In the genomic region with DNA sequence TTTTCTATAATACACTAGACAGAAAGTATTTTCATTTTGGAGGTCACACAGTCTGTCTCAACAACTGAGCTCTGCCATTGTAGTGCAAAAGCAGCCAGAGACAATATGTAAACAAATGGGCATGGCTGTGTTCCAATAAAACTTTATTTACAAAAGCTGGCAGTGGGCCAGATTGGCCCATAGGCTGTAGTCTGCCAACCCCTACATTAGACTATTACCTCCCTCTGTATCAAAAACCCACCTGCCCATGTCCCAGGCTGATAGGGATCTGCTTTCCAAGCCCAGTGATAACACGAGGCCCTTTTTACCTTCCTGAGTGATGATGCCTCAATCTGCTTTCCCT, we compare ENCODE assay signal across 23 cellular contexts.
"Had no signal": no experiment of that assay in that cellular context is flagged by ENCODE, and none has a peak within 500 bp of the region (broad histone marks: within the 10 kb centered on the region; RNA-seq: fewer than 3 reads in every experiment).

No MANE protein-coding gene starts in this region.

- H3K4me3 ChIP-seq: ascending aorta, coronary artery, gastrocnemius medialis, heart right ventricle, ovary, psoas muscle, testis had no signal

- ATAC-seq: gastrocnemius medialis; heart right ventricle; left ventricle myocardium superior; psoas muscle; right cardiac atrium; stimulated activated memory B cell treated with anti-CD40 and anti-IgM and Interleukin-4, amounts not matched to agents 10 μg/mL and 1 μg/mL and 100 μg/mL, for 72 hours had no signal

- H3K36me3 ChIP-seq: ascending aorta, gastrocnemius medialis, heart right ventricle, ovary had no signal

- H3K27ac ChIP-seq: ascending aorta, coronary artery, gastrocnemius medialis, heart right ventricle, ovary, psoas muscle, testis, VCaP had no signal

- H3K27me3 ChIP-seq: ascending aorta, gastrocnemius medialis, ovary, testis had no signal

- H3K4me1 ChIP-seq: ascending aorta, gastrocnemius medialis, heart right ventricle, psoas muscle, testis had no signal

- DNase-seq: activated CD4-positive, alpha-beta T cell treated with anti-CD3 and anti-CD28 coated beads, Interleukin-2, amount 50 U/mL, for 1 hour; activated CD4-positive, CD25-positive, alpha-beta regulatory T cell treated with anti-CD3 and anti-CD28 coated beads, Interleukin-2, amount 50 U/mL, for 72 hours; activated CD8-positive, alpha-beta memory T cell treated with anti-CD3 and anti-CD28 coated beads, Interleukin-2, amount 50 U/mL, for 4 hours; activated effector memory CD4-positive, alpha-beta T cell treated with anti-CD3 and anti-CD28 coated beads, Interleukin-2, amount 50 U/mL, for 16 hours; activated naive CD4-positive, alpha-beta T cell treated with anti-CD3 and anti-CD28 coated beads, Interleukin-2, amount 50 U/mL, for 16 hours; activated T-cell treated with anti-CD3 and anti-CD28 coated beads, Interleukin-2, amount 50 U/mL, for 48 hours; erythroblast; gastrocnemius medialis; heart right ventricle; immature natural killer cell; kidney glomerular epithelial cell; left ventricle myocardium superior; naive B cell; ovary; psoas muscle; right cardiac atrium; stimulated activated CD4-positive, alpha-beta T cell treated with anti-CD3 and anti-CD28 coated beads, Interleukin-4, amount 100 ng/mL, for 4 hours; T-helper 2 cell; testis had no signal

- H3K9me3 ChIP-seq: ascending aorta, gastrocnemius medialis, heart right ventricle, ovary, psoas muscle, testis had no signal
